ENCODE assay signal across 8 cellular contexts in the genomic region with DNA sequence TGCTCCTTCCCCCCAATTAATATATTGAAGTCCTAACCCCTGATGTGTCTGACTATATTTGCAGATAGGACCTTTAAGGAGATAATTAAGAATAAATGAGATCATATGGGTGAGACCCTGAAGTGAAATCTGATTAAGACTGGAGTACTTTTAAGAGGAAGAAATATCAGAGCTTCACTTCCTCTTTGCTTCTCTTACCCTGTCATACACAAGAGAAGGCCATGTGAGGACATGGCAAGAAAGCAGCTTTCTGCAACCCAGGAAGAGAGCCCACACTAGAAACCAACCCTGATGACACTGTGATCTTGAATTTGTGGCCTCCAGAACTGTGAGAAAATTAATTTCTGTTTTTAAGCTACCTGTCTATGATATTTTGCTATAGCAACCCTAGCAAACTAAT. TPM values are rescaled to one million over a fixed set of nuclear protein-coding genes. Genes with fewer than 3 reads are reported as not detected.
DNase-seq lines count a peak whose midpoint lies in the region; ATAC-seq and TF ChIP-seq lines count a peak whose summit lies in the region.

No MANE protein-coding gene starts in this region.

- BruUV-seq in IMR-90 (replicated peaks; lab: Mats Ljungman, UMichigan) = no TSS peak

- TF ChIP-seq POLR2A in IMR-90 (IDR thresholded peaks at IDR 0.05; ENCODE audit: low read depth, low read length) = no peak

- no peaks in the 10 kb centered on the region for H3K9me1 ChIP-seq in IMR-90 (ENCODE audit: insufficient read depth, low read length)

- H2BK15ac ChIP-seq in IMR-90 (ENCODE audit: low read depth, low read length) = no peak overlapping the region

- no peak overlapping the region for H4K5ac ChIP-seq in IMR-90 (ENCODE audit: low read depth, low read length)

- H4K20me1 ChIP-seq in IMR-90 (ENCODE audit: insufficient read depth, low read length) = peaks cover 4% of the 10 kb centered on the region

- peaks cover 22% of the 10 kb centered on the region for H3K4me1 Mint-ChIP-seq in dendritic cell treated with granulocyte-macrophage colony-stimulating factor and Interleukin-4, amounts not matched to agents 40 ng/mL and 50 ng/mL, for 4 days (ENCODE audit: low read depth)

- no peak overlapping the region for H2AK9ac ChIP-seq in IMR-90 (replicated peaks; ENCODE audit: low read depth, low read length, poor library complexity)

- no peak overlapping the region for H3K14ac ChIP-seq in IMR-90 (replicated peaks; ENCODE audit: low read depth, low read length)

- TF ChIP-seq CTCF in IMR-90 (conservative IDR thresholded peaks at IDR 0.05; ENCODE audit: low read depth, low read length) = no peak

- H3K27ac Mint-ChIP-seq in dendritic cell treated with granulocyte-macrophage colony-stimulating factor and Interleukin-4, amounts not matched to agents 40 ng/mL and 50 ng/mL, for 4 days = peak overlapping the region; percentile 69

- H2AK5ac ChIP-seq in IMR-90 (ENCODE audit: low read depth, low read length) = no peak overlapping the region

- H3K27me3 ChIP-seq in IMR-90 (ENCODE audit: control insufficient read depth, insufficient read depth, low read length) = no peaks in the 10 kb centered on the region

- 0 out of 2 replicates have a peak overlapping the region, but pooled peaks have one; percentile 10 for H3K23ac ChIP-seq in IMR-90 (ENCODE audit: low read depth, low read length)

- no peak overlapping the region for H4K91ac ChIP-seq in IMR-90 (ENCODE audit: insufficient read depth, low read depth, low read length)

- no peak overlapping the region for H3K56ac ChIP-seq in IMR-90 (ENCODE audit: extremely low read depth, insufficient read depth, low read length)

- DNase-seq in IMR-90 (no peak), NCI-H748 treated with DMSO at 0.1 percent for 48 hours (lab: John Stamatoyannopoulos, UW) (no peak), H4 (ENCODE audit: low spot score) (no peak)
- no peak for DNase-seq in effector CD8-positive, alpha-beta T cell (lab: John Stamatoyannopoulos, UW)
- DNase-seq in NK-92 treated with Interleukin-12 subunit alpha and Interleukin-12 subunit beta, amount 100 ng/mL, for 24 hours (lab: John Stamatoyannopoulos, UW) = no peak

- no peaks in the 10 kb centered on the region for H3K36me3 ChIP-seq in IMR-90 (ENCODE audit: control insufficient read depth, insufficient read depth, low read length)

- intact Hi-C loops in IMR-90 (cut with micrococcal nuclease) = no loop called here
- intact Hi-C loops in dendritic cell treated with granulocyte-macrophage colony-stimulating factor and Interleukin-4, amounts not matched to agents 40 ng/mL and 50 ng/mL, for 4 days (cut with micrococcal nuclease) = no loop called here

- no peak overlapping the region for H3K27ac ChIP-seq in IMR-90 (ENCODE audit: insufficient read depth, low read length)

- in situ Hi-C loops in IMR-90 (cut with MboI; ENCODE audit: low sequenced_read_pairs) = no loop called here

- H3K4me2 ChIP-seq in IMR-90 (ENCODE audit: low read depth, low read length) = no peak overlapping the region

- H3K18ac ChIP-seq in IMR-90 (ENCODE audit: low read depth, low read length) = no peak overlapping the region

- dilution Hi-C loops in IMR-90 (cut with HindIII; ENCODE audit: low sequenced_read_pairs, unreplicated experiment) = no loop called here

- no peak overlapping the region for H3K4me3 ChIP-seq in IMR-90 (ENCODE audit: insufficient read depth, low read depth, low read length)

- H2BK120ac ChIP-seq in IMR-90 (ENCODE audit: low read depth, low read length) = no peak overlapping the region

- no peak overlapping the region for H2BK20ac ChIP-seq in IMR-90 (ENCODE audit: low read depth, low read length)

- no peaks in the 10 kb centered on the region; the same call in 1 of the 2 replicates for H3K4me1 ChIP-seq in IMR-90 (ENCODE audit: control insufficient read depth, insufficient read depth, low read length)

- ATAC-seq in GM18498 (IDR thresholded peaks at IDR 0.05; ENCODE audit: unreplicated experiment) (peak; percentile 99), GM21526 (IDR thresholded peaks at IDR 0.05; ENCODE audit: low FRiP score, unreplicated experiment) (peak; percentile 97), IMR-90 (ENCODE audit: low read depth) (no peak)

- no peak overlapping the region for H2AFZ ChIP-seq in IMR-90 (replicated peaks; ENCODE audit: low read length, poor library complexity)

- no peaks in the 10 kb centered on the region for H3K9me3 Mint-ChIP-seq in dendritic cell treated with granulocyte-macrophage colony-stimulating factor and Interleukin-4, amounts not matched to agents 40 ng/mL and 50 ng/mL, for 4 days

- H3K79me1 ChIP-seq in IMR-90 (ENCODE audit: low read depth in 1 of 2, low read length in 2 of 2) = peaks cover 31 to 58% of the 10 kb centered on the region in 2 experiments; a peak in 3 of 4 replicates

- H3K9ac ChIP-seq in IMR-90 (ENCODE audit: low read depth, low read length) = no peak overlapping the region

- H3K9me3 ChIP-seq in IMR-90 (ENCODE audit: control insufficient read depth, insufficient read depth, low read length) = no peaks in the 10 kb centered on the region

- no peak overlapping the region for H3K4me3 Mint-ChIP-seq in dendritic cell treated with granulocyte-macrophage colony-stimulating factor and Interleukin-4, amounts not matched to agents 40 ng/mL and 50 ng/mL, for 4 days

- POLR2A ChIA-PET in IMR-90 (lab: Charles Lee; ENCODE audit: unreplicated experiment) = no interaction called here

- no peak overlapping the region for H3K4ac ChIP-seq in IMR-90 (ENCODE audit: low read depth, low read length)

- no peak for TF ChIP-seq RAD21 in IMR-90 (IDR thresholded peaks at IDR 0.05; ENCODE audit: low read length)

- CTCF ChIA-PET in IMR-90 (lab: Yijun Ruan, JAX) = no interaction called here

- H4K8ac ChIP-seq in IMR-90 (ENCODE audit: low read depth in 2 of 2, low read length in 2 of 2) = no peak overlapping the region

- no peaks in the 10 kb centered on the region for H3K36me3 Mint-ChIP-seq in dendritic cell treated with granulocyte-macrophage colony-stimulating factor and Interleukin-4, amounts not matched to agents 40 ng/mL and 50 ng/mL, for 4 days (ENCODE audit: low read depth)

- H2BK5ac ChIP-seq in IMR-90 (ENCODE audit: low read depth, low read length, poor library complexity, severe bottlenecking) = no peak overlapping the region

- no peaks in the 10 kb centered on the region for H3K27me3 Mint-ChIP-seq in dendritic cell treated with granulocyte-macrophage colony-stimulating factor and Interleukin-4, amounts not matched to agents 40 ng/mL and 50 ng/mL, for 4 days

TF ChIP-seq in IMR-90, 13 proteins besides CTCF, POLR2A, EP300 and RAD21:
- no peak for TF ChIP-seq CHD1 (IDR thresholded peaks at IDR 0.05; ENCODE audit: low read depth, low read length)
- TF ChIP-seq, protein P1, sequence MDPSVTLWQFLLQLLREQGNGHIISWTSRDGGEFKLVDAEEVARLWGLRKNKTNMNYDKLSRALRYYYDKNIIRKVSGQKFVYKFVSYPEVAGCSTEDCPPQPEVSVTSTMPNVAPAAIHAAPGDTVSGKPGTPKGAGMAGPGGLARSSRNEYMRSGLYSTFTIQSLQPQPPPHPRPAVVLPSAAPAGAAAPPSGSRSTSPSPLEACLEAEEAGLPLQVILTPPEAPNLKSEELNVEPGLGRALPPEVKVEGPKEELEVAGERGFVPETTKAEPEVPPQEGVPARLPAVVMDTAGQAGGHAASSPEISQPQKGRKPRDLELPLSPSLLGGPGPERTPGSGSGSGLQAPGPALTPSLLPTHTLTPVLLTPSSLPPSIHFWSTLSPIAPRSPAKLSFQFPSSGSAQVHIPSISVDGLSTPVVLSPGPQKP (IDR thresholded peaks at IDR 0.05; ENCODE audit: borderline replicate concordance, low read depth, low read length) = no peak
- TF ChIP-seq CEBPB (IDR thresholded peaks at IDR 0.05; ENCODE audit: low read depth, low read length) = no peak
- no peak for TF ChIP-seq MXI1 (IDR thresholded peaks at IDR 0.05; ENCODE audit: borderline replicate concordance, low read depth, low read length)
- TF ChIP-seq, protein P2, sequence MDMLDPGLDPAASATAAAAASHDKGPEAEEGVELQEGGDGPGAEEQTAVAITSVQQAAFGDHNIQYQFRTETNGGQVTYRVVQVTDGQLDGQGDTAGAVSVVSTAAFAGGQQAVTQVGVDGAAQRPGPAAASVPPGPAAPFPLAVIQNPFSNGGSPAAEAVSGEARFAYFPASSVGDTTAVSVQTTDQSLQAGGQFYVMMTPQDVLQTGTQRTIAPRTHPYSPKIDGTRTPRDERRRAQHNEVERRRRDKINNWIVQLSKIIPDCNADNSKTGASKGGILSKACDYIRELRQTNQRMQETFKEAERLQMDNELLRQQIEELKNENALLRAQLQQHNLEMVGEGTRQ (IDR thresholded peaks at IDR 0.05; ENCODE audit: low read depth, low read length) = no peak
- TF ChIP-seq BHLHE40 (IDR thresholded peaks at IDR 0.05; ENCODE audit: low read depth, low read length) = no peak
- TF ChIP-seq RCOR1 (IDR thresholded peaks at IDR 0.05; ENCODE audit: insufficient replicate concordance, low read length) = no peak
- no peak for TF ChIP-seq MAZ (IDR thresholded peaks at IDR 0.05; ENCODE audit: borderline replicate concordance, low read depth, low read length)
- no peak for TF ChIP-seq FOS (IDR thresholded peaks at IDR 0.05; ENCODE audit: low read depth, low read length)
- TF ChIP-seq RFX5 (IDR thresholded peaks at IDR 0.05; ENCODE audit: low read depth, low read length) = no peak
- no peak for TF ChIP-seq SMC3 (IDR thresholded peaks at IDR 0.05; ENCODE audit: low read depth, low read length)
- no peak for TF ChIP-seq MAFK (IDR thresholded peaks at IDR 0.05; ENCODE audit: low read depth, low read length)
- no peak for TF ChIP-seq NFE2L2 (IDR thresholded peaks at IDR 0.05; ENCODE audit: low read depth, low read length)

RNA-seq across cellular contexts. Expression of a gene that starts 44.2 kb away (rescaled TPM):
- 96.8 and 108 TPM in 2 replicates for total RNA-seq in IMR-90 (2012; rRNA removed)
- polyA plus RNA-seq in IMR-90 (2012; rRNA removed) = 10.6 and 15.6 TPM in 2 replicates
- polyA plus RNA-seq in IMR-90 (2012; cell fraction: cytosol; rRNA removed) = 2.0 and 2.7 TPM in 2 replicates
- polyA plus RNA-seq in IMR-90 (2012; cell fraction: nucleus; rRNA removed; ENCODE audit: low replicate concordance) = 4.5 and 57.4 TPM in 2 replicates
- 16.3 and 31.5 TPM in 2 replicates for total RNA-seq in H4 (2014; rRNA removed; shearing (Covaris generic))
